Comparison of ENCODE assay signal across 10 cellular contexts in genomic region chr9:77991191-77991590, GRCh38.
"Had no signal": no experiment of that assay in that cellular context is flagged by ENCODE, and none has a peak within 500 bp of the region (broad histone marks: within the 10 kb centered on the region; RNA-seq: fewer than 3 reads in every experiment).

No MANE protein-coding gene starts in this region.

- H3K4me3 ChIP-seq: GM23248, HAP-1, K562 had no signal

- H3K9ac ChIP-seq: GM23248 had no signal

- H3K36me3 ChIP-seq: HAP-1 had no signal

- H3K9me3 ChIP-seq: HAP-1 had no signal

- DNase-seq: GM23248, GOT3, H7, HFFc6, IMR-90, Kasumi-1, KG1 had no signal

- H3K4me1 ChIP-seq: HAP-1 had no signal

- ATAC-seq: HCT116, K562 had no signal

- H3K27ac ChIP-seq: GM23248 had no signal
